Comparison of ENCODE assay signal across 8 cellular contexts in the genomic region with DNA sequence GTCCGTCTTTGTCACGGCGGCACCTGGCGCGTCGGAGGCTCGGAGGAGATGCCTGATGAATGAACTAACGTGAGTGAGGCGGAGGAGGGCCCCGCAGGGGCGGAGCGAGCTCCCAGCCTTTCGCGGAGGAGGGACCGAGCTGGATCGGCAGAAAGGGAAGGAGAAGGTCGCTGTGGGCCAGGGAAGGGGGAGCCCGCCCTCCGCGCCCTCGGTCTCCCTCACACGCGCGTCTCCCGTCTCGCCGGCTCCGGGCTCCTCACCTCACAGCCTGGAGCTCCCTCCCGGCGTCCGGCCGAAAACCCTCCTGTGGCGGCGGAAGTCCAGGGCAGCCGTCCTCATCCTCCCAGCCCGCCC. TPM values are rescaled to one million over a fixed set of nuclear protein-coding genes. Genes with fewer than 3 reads are reported as not detected.
DNase-seq lines count a peak whose midpoint lies in the region; TF ChIP-seq lines count a peak whose summit lies in the region.

No MANE protein-coding gene starts in this region.

- no peak for TF ChIP-seq CTCF in GM10266 (IDR thresholded peaks at IDR 0.05; ENCODE audit: control insufficient read depth, insufficient read depth, low read depth, missing control alignments)
- TF ChIP-seq CTCF in HFFc6 (IDR thresholded peaks at IDR 0.05), result no peak
- no peak for TF ChIP-seq CTCF in right atrium auricular region (IDR thresholded peaks at IDR 0.05)

- peaks cover 37% of the 10 kb centered on the region for H3K36me3 ChIP-seq in right atrium auricular region

- no peaks in the 10 kb centered on the region for H3K9me3 ChIP-seq in right atrium auricular region

- H3K36me3 Mint-ChIP-seq in HFFc6 (ENCODE audit: low read depth), result peaks cover 11% of the 10 kb centered on the region; the same call in 1 of the 2 replicates
- peaks cover 2% of the 10 kb centered on the region for H3K36me3 Mint-ChIP-seq in T-helper 1 cell treated with Interleukin-12 subunit alpha and Interleukin-12 subunit beta and Interleukin-4 antibody, amounts not matched to agents 30 μg/mL and 1 μg/mL, for 36 hours (ENCODE audit: low read depth)

- H3K4me1 ChIP-seq in right atrium auricular region, result peaks cover 0 to 49% of the 10 kb centered on the region in 2 donors

- peak overlapping the region; percentile 88 for H3K4me3 Mint-ChIP-seq in HFFc6
- H3K4me3 Mint-ChIP-seq in T-helper 1 cell treated with Interleukin-12 subunit alpha and Interleukin-12 subunit beta and Interleukin-4 antibody, amounts not matched to agents 30 μg/mL and 1 μg/mL, for 36 hours, result peak overlapping the region; percentile 94

- no peaks in the 10 kb centered on the region for H3K9me3 Mint-ChIP-seq in HFFc6
- H3K9me3 Mint-ChIP-seq in T-helper 1 cell treated with Interleukin-12 subunit alpha and Interleukin-12 subunit beta and Interleukin-4 antibody, amounts not matched to agents 30 μg/mL and 1 μg/mL, for 36 hours, result no peaks in the 10 kb centered on the region

- peak overlapping the region; percentile 74 to 90 for H3K4me3 ChIP-seq in right atrium auricular region

- H3K27me3 Mint-ChIP-seq in HFFc6 (ENCODE audit: insufficient read depth), result 0 out of 2 replicates have a peak, but pooled peaks cover 3% of the 10 kb centered on the region
- H3K27me3 Mint-ChIP-seq in T-helper 1 cell treated with Interleukin-12 subunit alpha and Interleukin-12 subunit beta and Interleukin-4 antibody, amounts not matched to agents 30 μg/mL and 1 μg/mL, for 36 hours (ENCODE audit: low read depth), result peaks cover 12% of the 10 kb centered on the region

- peaks cover 41% of the 10 kb centered on the region for H3K4me1 Mint-ChIP-seq in HFFc6 (ENCODE audit: low read depth)
- peaks cover 12% of the 10 kb centered on the region for H3K4me1 Mint-ChIP-seq in T-helper 1 cell treated with Interleukin-12 subunit alpha and Interleukin-12 subunit beta and Interleukin-4 antibody, amounts not matched to agents 30 μg/mL and 1 μg/mL, for 36 hours (ENCODE audit: low read depth)

- DNase-seq in GM10266 (ENCODE audit: extremely low spot score) (peak; percentile 91), HFFc6 (peak; percentile 74), MV-4-11 (lab: John Stamatoyannopoulos, UW) (peak; percentile 49), amygdala (lab: John Stamatoyannopoulos, UW) (peak in 38 of 56 donors; percentile 15 to 66 (median 44)), right atrium auricular region (ENCODE audit: low spot score) (peak; percentile 80), renal cortical epithelial cell (ENCODE audit: low read depth) (peak; percentile 58), OCI-M2 (lab: John Stamatoyannopoulos, UW; ENCODE audit: unreplicated experiment) (no peak)

- peak overlapping the region; percentile 76 for H3K27ac Mint-ChIP-seq in HFFc6
- peak overlapping the region; percentile 88 for H3K27ac Mint-ChIP-seq in T-helper 1 cell treated with Interleukin-12 subunit alpha and Interleukin-12 subunit beta and Interleukin-4 antibody, amounts not matched to agents 30 μg/mL and 1 μg/mL, for 36 hours

- H3K27ac ChIP-seq in right atrium auricular region, result peak overlapping the region; percentile 91

- H3K27me3 ChIP-seq in right atrium auricular region, result no peaks in the 10 kb centered on the region

RNA-seq across cellular contexts. Expression of a gene that starts 0.5 kb away (rescaled TPM):
- total RNA-seq in HFFc6 (2021; fragmentation: NEBNext Ultra II Directional; extraction: Animal tissue kit (Norgen Biotek cat#: 25700)), result 10 to 100 TPM; 13.7 to 19.9 (median 17.1) TPM
- 10 to 100 TPM; 19.4 to 32.6 TPM for total RNA-seq in right atrium auricular region
- total RNA-seq in renal cortical epithelial cell, result 15.3 and 23.1 TPM in 2 replicates
